In genomic region chr15:78105541-78106241, GRCh38 we compare ENCODE assay signal across 1 cellular context.
TF ChIP-seq lines count a peak whose summit lies in the region.

No MANE protein-coding gene starts in this region.

TF ChIP-seq in GM12878, 131 proteins besides CTCF, POLR2A, EP300 and RAD21:
- TF ChIP-seq ZBTB33 (IDR thresholded peaks at IDR 0.05) (no peak), HCFC1 (IDR thresholded peaks at IDR 0.05; ENCODE audit: low read length) (no peak), NFYA (IDR thresholded peaks at IDR 0.05; ENCODE audit: borderline replicate concordance, low read depth, low read length) (no peak), TARDBP (IDR thresholded peaks at IDR 0.05; ENCODE audit: borderline replicate concordance) (no peak), IKZF1 (conservative IDR thresholded peaks at IDR 0.05) (peak; percentile 62), MEF2B (IDR thresholded peaks at IDR 0.05; ENCODE audit: partially characterized antibody, poor library complexity, severe bottlenecking) (no peak), TCF7 (IDR thresholded peaks at IDR 0.05; ENCODE audit: borderline replicate concordance) (no peak), CBX5 (IDR thresholded peaks at IDR 0.05; ENCODE audit: low read depth) (no peak), CEBPZ (IDR thresholded peaks at IDR 0.05; ENCODE audit: low read depth, low read length) (no peak), BHLHE40 (IDR thresholded peaks at IDR 0.05; ENCODE audit: borderline replicate concordance in 1 of 2, low read depth in 2 of 2, low read length in 1 of 2) (peak in 1 of 2 experiments; percentile 63; a peak in 2 of 4 replicates), BACH1 (IDR thresholded peaks at IDR 0.05; ENCODE audit: borderline replicate concordance) (no peak), STAT1 (conservative IDR thresholded peaks at IDR 0.05) (no peak), NR2F1 (conservative IDR thresholded peaks at IDR 0.05) (peak; percentile 56), RUNX3 (IDR thresholded peaks at IDR 0.05; ENCODE audit: low read length) (peak; percentile 86), HDGF (IDR thresholded peaks at IDR 0.05) (0 out of 2 replicates have a peak, but pooled peaks have one; percentile 46), SRF (IDR thresholded peaks at IDR 0.05; ENCODE audit: low read depth in 2 of 2, low read length in 2 of 2) (no peak), ZNF274 (IDR thresholded peaks at IDR 0.05; ENCODE audit: insufficient read depth, insufficient read length) (no peak), STAT3 (IDR thresholded peaks at IDR 0.05; ENCODE audit: low read depth, low read length) (no peak), YBX1 (IDR thresholded peaks at IDR 0.05) (no peak), POLR2AphosphoS5 (IDR thresholded peaks at IDR 0.05; ENCODE audit: low read length) (no peak), E4F1 (IDR thresholded peaks at IDR 0.05; ENCODE audit: borderline replicate concordance, partially characterized antibody) (no peak), YY1 (IDR thresholded peaks at IDR 0.05; ENCODE audit: low read depth, low read length) (no peak), SREBF2 (IDR thresholded peaks at IDR 0.05; ENCODE audit: low read length) (no peak), ZNF687 (IDR thresholded peaks at IDR 0.05) (no peak), MEF2A (IDR thresholded peaks at IDR 0.05; ENCODE audit: insufficient read depth, low read depth, low read length) (no peak), EED (IDR thresholded peaks at IDR 0.05; ENCODE audit: low read depth) (no peak), ZBED1 (IDR thresholded peaks at IDR 0.05; ENCODE audit: borderline replicate concordance) (no peak), NBN (IDR thresholded peaks at IDR 0.05) (0 out of 2 replicates have a peak, but pooled peaks have one; percentile 44), IRF4 (IDR thresholded peaks at IDR 0.05; ENCODE audit: low read depth, low read length) (no peak), BRCA1 (IDR thresholded peaks at IDR 0.05; ENCODE audit: low read depth, low read length) (no peak), KLF5 (IDR thresholded peaks at IDR 0.05; ENCODE audit: partially characterized antibody) (no peak), FOXM1 (IDR thresholded peaks at IDR 0.05; ENCODE audit: low read depth, low read length) (no peak), REST (IDR thresholded peaks at IDR 0.05; ENCODE audit: low read depth, low read length) (no peak), RFX5 (IDR thresholded peaks at IDR 0.05; ENCODE audit: low read depth, low read length) (no peak), MTA2 (IDR thresholded peaks at IDR 0.05; ENCODE audit: low read depth) (peak; percentile 27; the same call in 1 of the 2 replicates), MYC (IDR thresholded peaks at IDR 0.05; ENCODE audit: insufficient read depth, insufficient read length, insufficient replicate concordance, low read length, severe bottlenecking) (no peak), DPF2 (IDR thresholded peaks at IDR 0.05) (peak; percentile 73), ATF7 (IDR thresholded peaks at IDR 0.05; ENCODE audit: low read depth) (no peak), RB1 (IDR thresholded peaks at IDR 0.05; ENCODE audit: borderline replicate concordance) (no peak), POLR2AphosphoS2 (IDR thresholded peaks at IDR 0.05; ENCODE audit: low read depth, low read length) (no peak), SMAD1 (IDR thresholded peaks at IDR 0.05; ENCODE audit: low read depth, partially characterized antibody) (no peak), NR2C1 (IDR thresholded peaks at IDR 0.05) (no peak), EZH2 (IDR thresholded peaks at IDR 0.05; ENCODE audit: borderline replicate concordance, control insufficient read depth, low read depth, low read length) (no peak), CREB1 (IDR thresholded peaks at IDR 0.05; ENCODE audit: low read depth) (no peak), IKZF2 (IDR thresholded peaks at IDR 0.05) (peak; percentile 57 to 71; a peak in 3 of 4 replicates), JUND (IDR thresholded peaks at IDR 0.05; ENCODE audit: low read depth, low read length) (no peak)
- TF ChIP-seq, protein P1, sequence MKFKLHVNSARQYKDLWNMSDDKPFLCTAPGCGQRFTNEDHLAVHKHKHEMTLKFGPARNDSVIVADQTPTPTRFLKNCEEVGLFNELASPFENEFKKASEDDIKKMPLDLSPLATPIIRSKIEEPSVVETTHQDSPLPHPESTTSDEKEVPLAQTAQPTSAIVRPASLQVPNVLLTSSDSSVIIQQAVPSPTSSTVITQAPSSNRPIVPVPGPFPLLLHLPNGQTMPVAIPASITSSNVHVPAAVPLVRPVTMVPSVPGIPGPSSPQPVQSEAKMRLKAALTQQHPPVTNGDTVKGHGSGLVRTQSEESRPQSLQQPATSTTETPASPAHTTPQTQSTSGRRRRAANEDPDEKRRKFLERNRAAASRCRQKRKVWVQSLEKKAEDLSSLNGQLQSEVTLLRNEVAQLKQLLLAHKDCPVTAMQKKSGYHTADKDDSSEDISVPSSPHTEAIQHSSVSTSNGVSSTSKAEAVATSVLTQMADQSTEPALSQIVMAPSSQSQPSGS (IDR thresholded peaks at IDR 0.05; ENCODE audit: low read length) = no peak
